ENCODE assay signal across 9 cellular contexts in genomic region chr2:47056875-47057731, GRCh38.
DNase-seq lines count a peak whose midpoint lies in the region; ATAC-seq, FAIRE-seq and TF ChIP-seq lines count a peak whose summit lies in the region.
"Had no signal": no experiment of that assay in that cellular context is flagged by ENCODE, and none has a peak within 500 bp of the region (broad histone marks: within the 10 kb centered on the region; RNA-seq: fewer than 3 reads in every experiment).

No MANE protein-coding gene starts in this region.

- H3K79me2 ChIP-seq in GM23338 (replicated peaks; ENCODE audit: insufficient read depth) = no peaks in the 10 kb centered on the region

- H3K4me3 Mint-ChIP-seq in GM23338 = no peak overlapping the region; the same call in 2 of the 3 replicates
- no peak overlapping the region for H3K4me3 Mint-ChIP-seq in activated naive CD8-positive, alpha-beta T cell

- H3K4me1 ChIP-seq in A549 (peaks cover 7% of the 10 kb centered on the region; the same call in 1 of the 3 replicates), GM23338 (ENCODE audit: insufficient read depth) (peaks cover 18% of the 10 kb centered on the region; the same call in 1 of the 2 replicates), lung (ENCODE audit: control insufficient read depth in 2 of 2, insufficient read depth in 2 of 2, low read length in 2 of 2) (peaks cover 10 to 30% of the 10 kb centered on the region in 2 donors), upper lobe of left lung (peaks cover 38 to 44% (median 43%) of the 10 kb centered on the region in 4 donors)

- TF ChIP-seq RAD21 in A549 (conservative IDR thresholded peaks at IDR 0.05 in 1 of 2, IDR thresholded peaks at IDR 0.05 in 1 of 2) = no peak

- TF ChIP-seq POLR2A in A549 (IDR thresholded peaks at IDR 0.05; ENCODE audit: low read length) (no peak), upper lobe of left lung (IDR thresholded peaks at IDR 0.05) (peak in 1 of 4 donors; percentile 38)

- TF ChIP-seq CTCF in A549 (IDR thresholded peaks at IDR 0.05) = no peak
- TF ChIP-seq CTCF in GM23338 (conservative IDR thresholded peaks at IDR 0.05; ENCODE audit: low read depth in 2 of 2) = no peak
- no peak for TF ChIP-seq CTCF in lung (IDR thresholded peaks at IDR 0.05; ENCODE audit: control extremely low read depth, extremely low read depth)
- TF ChIP-seq CTCF in upper lobe of left lung (IDR thresholded peaks at IDR 0.05) = no peak

- H3K36me3 ChIP-seq in GM23338 (ENCODE audit: insufficient read depth) (no peaks in the 10 kb centered on the region), lung (ENCODE audit: control insufficient read depth in 2 of 2, insufficient read depth in 2 of 2, low read length in 2 of 2) (peaks cover 0 to 13% of the 10 kb centered on the region in 2 donors), upper lobe of left lung (peaks cover 0 to 31% (median 12%) of the 10 kb centered on the region in 4 donors)

- H3K9me3 ChIP-seq in A549 = no peaks in the 10 kb centered on the region
- H3K9me3 ChIP-seq in lung (ENCODE audit: control insufficient read depth in 2 of 2, insufficient read depth in 1 of 2, low read length in 1 of 2) = no peaks in the 10 kb centered on the region
- no peaks in the 10 kb centered on the region for H3K9me3 ChIP-seq in upper lobe of left lung

- no peak for FAIRE-seq in A549 (lab: Jason Lieb, UNC)

- no peaks in the 10 kb centered on the region for H4K20me1 ChIP-seq in GM23338 (replicated peaks; ENCODE audit: insufficient read depth)

- H3K27me3 ChIP-seq in GM23338 (ENCODE audit: insufficient read depth) (no peaks in the 10 kb centered on the region), lung (ENCODE audit: control insufficient read depth, insufficient read depth) (no peaks in the 10 kb centered on the region), upper lobe of left lung (no peaks in the 10 kb centered on the region)

- no peak overlapping the region for H3K4me2 ChIP-seq in A549
- H3K4me2 ChIP-seq in GM23338 = no peak overlapping the region

- no peaks in the 10 kb centered on the region for H3K9me3 Mint-ChIP-seq in GM23338
- no peaks in the 10 kb centered on the region for H3K9me3 Mint-ChIP-seq in activated naive CD8-positive, alpha-beta T cell (ENCODE audit: low read depth)

- CTCF ChIA-PET in A549 (lab: Yijun Ruan, JAX) = interaction anchor here (0.8 to 1.5 kb wide), 5 partner anchors 8 to 33 kb away, joined by 3 to 5 read pairs (median 3); no protein-coding TSS in a partner anchor

- TF ChIP-seq EP300 in A549 (IDR thresholded peaks at IDR 0.05) (no peak), upper lobe of left lung (IDR thresholded peaks at IDR 0.05) (no peak)

- H3K27me3 Mint-ChIP-seq in GM23338 (ENCODE audit: insufficient read depth, low read depth, poor library complexity) = peaks cover 6% of the 10 kb centered on the region
- no peaks in the 10 kb centered on the region for H3K27me3 Mint-ChIP-seq in activated naive CD8-positive, alpha-beta T cell

- no peaks in the 10 kb centered on the region for H3K36me3 Mint-ChIP-seq in GM23338 (ENCODE audit: low read depth)
- H3K36me3 Mint-ChIP-seq in activated naive CD8-positive, alpha-beta T cell = peaks cover 6% of the 10 kb centered on the region

- H3K9me2 ChIP-seq in GM23338 (ENCODE audit: insufficient read depth) = no peaks in the 10 kb centered on the region

- peaks cover 32% of the 10 kb centered on the region for H3K4me1 Mint-ChIP-seq in GM23338
- peaks cover 35% of the 10 kb centered on the region for H3K4me1 Mint-ChIP-seq in activated naive CD8-positive, alpha-beta T cell (ENCODE audit: low read depth)

- ATAC-seq in A549 (peak; percentile 11 to 28; a peak in 3 of 6 replicates), GM23338 (no peak; the same call in 2 of the 3 replicates), lung (ENCODE audit: insufficient read depth, low FRiP score) (no peak), upper lobe of left lung (ENCODE audit: low FRiP score in 2 of 2) (peak; percentile 60 to 78), HG03108 (IDR thresholded peaks at IDR 0.05; ENCODE audit: unreplicated experiment) (no peak)

- H3K27ac ChIP-seq in A549 = peak overlapping the region in 1 of 2 experiments; percentile 56; a peak in 3 of 6 replicates
- H3K27ac ChIP-seq in GM23338 (ENCODE audit: low read depth) = no peak overlapping the region
- H3K27ac ChIP-seq in lung (ENCODE audit: low read depth in 1 of 2, low read length in 1 of 2) = peak overlapping the region; percentile 56 to 86
- H3K27ac ChIP-seq in upper lobe of left lung = peak overlapping the region; percentile 74 to 90 (median 82)
- H3K27ac ChIP-seq: VCaP had no signal

- H3K4me3 ChIP-seq in A549 (no peak overlapping the region), GM23338 (no peak overlapping the region), lung (no peak overlapping the region), upper lobe of left lung (no peak overlapping the region)

- H2AFZ ChIP-seq in GM23338 = no peak overlapping the region

- no peaks in the 10 kb centered on the region for H3F3A ChIP-seq in GM23338 (replicated peaks; ENCODE audit: low read depth)

- WGBS in A549 (ENCODE audit: missing lambda C conversion rate) = 82% methylated on average over 16 of the region's 16 CpGs
- 53 to 59% methylated on average over 16 of the region's 16 CpGs for WGBS in lung, 2 donors
- WGBS in upper lobe of left lung, 2 donors = 60 to 61% methylated on average over 15 to 16 of the region's 16 CpGs

- DNase-seq in A549 (ENCODE audit: low read depth in 1 of 2, low spot score in 1 of 2) (no peak), GM23338 (ENCODE audit: low spot score) (no peak), lung (ENCODE audit: low spot score) (no peak), upper lobe of left lung (peak in 1 of 2 donors; percentile 68), NCI-H2196 (lab: John Stamatoyannopoulos, UW; ENCODE audit: unreplicated experiment) (no peak), globus pallidus (ENCODE audit: low spot score) (no peak)

- POLR2A ChIA-PET in A549 (lab: Yijun Ruan, JAX) = no interaction called here

- H3K27ac Mint-ChIP-seq in GM23338 = peak overlapping the region; percentile 51; the same call in 1 of the 2 replicates
- peak overlapping the region; percentile 85 for H3K27ac Mint-ChIP-seq in activated naive CD8-positive, alpha-beta T cell

TF ChIP-seq in A549, 52 proteins besides CTCF, POLR2A, EP300 and RAD21:
- no peak for TF ChIP-seq PBX3 (IDR thresholded peaks at IDR 0.05)
TF ChIP-seq in A549: peak in this region for 0.

TF ChIP-seq in GM23338, 12 proteins besides CTCF, POLR2A, EP300 and RAD21:
- TF ChIP-seq EZH2phosphoT487 (IDR thresholded peaks at IDR 0.05; ENCODE audit: unreplicated experiment) = no peak
- no peak for TF ChIP-seq ZNF331 (CRISPR knock-in tag; IDR thresholded peaks at IDR 0.05; ENCODE audit: low read depth)
- TF ChIP-seq STAT1 (IDR thresholded peaks at IDR 0.05; ENCODE audit: unreplicated experiment) = no peak
- TF ChIP-seq NANOG (IDR thresholded peaks at IDR 0.05; ENCODE audit: borderline replicate concordance) = no peak
- TF ChIP-seq REST (IDR thresholded peaks at IDR 0.05; ENCODE audit: unreplicated experiment) = no peak
- no peak for TF ChIP-seq ETS1 (IDR thresholded peaks at IDR 0.05)

Comparison
In these comparisons a context has a peak if more than half of its experiments do, and no peak if none do; other contexts are left out.
1. ATAC-seq: peak in A549 (2 of 2) and upper lobe of left lung (2 of 2); none in GM23338 (single experiment), lung (single experiment) and HG03108 (single experiment).